ENCODE assay signal across 12 cellular contexts in the genomic region with DNA sequence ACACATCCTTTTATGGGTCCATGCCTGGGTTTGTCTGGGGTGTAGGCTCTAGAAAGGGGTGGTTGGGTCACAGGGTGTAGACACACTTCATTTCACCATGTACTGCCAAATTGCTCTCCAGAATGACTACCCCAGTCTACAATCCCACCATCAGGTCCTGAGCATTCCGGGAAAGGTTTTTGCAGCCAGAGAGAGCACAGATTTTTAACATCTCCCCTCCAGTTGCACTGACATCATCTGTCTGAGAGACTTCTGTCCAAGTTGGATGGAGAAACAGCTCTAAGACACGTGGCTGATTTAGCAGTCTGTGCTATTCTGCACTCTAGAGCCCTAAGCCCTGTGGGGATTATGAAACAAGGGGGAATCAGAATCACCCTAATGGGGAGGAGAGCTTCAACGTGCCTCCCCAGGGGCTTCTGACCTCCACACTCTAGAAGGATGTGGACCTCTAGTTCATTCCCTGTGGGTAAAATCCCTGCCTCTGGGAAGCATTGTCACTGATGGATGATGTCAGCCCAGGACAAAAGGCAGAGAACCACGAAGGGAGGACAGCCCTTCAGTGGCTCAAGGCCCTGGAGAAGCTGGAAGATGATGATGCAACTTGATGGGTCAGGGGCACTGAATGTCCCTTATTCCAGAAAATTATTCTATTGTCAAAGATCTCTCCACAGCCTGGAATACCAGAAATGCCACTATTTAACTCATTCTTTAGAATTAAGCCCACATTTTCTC.
DNase-seq lines count a peak whose midpoint lies in the region; ATAC-seq and TF ChIP-seq lines count a peak whose summit lies in the region.
"Had no signal": no experiment of that assay in that cellular context is flagged by ENCODE, and none has a peak within 500 bp of the region (broad histone marks: within the 10 kb centered on the region; RNA-seq: fewer than 3 reads in every experiment).

No MANE protein-coding gene starts in this region.

- H3K4me3 ChIP-seq in AG10803 (ENCODE audit: low read length) = no peak overlapping the region
- H3K4me3 ChIP-seq in OCI-LY3 (ENCODE audit: low read length) = no peak overlapping the region
- no peak overlapping the region for H3K4me3 ChIP-seq in fibroblast of pulmonary artery (replicated peaks; ENCODE audit: low read depth, low read length)
- H3K4me3 ChIP-seq in osteoblast (ENCODE audit: insufficient read depth, low read length) = no peak overlapping the region

- H2AFZ ChIP-seq in OCI-LY3 (ENCODE audit: low read depth, low read length) (no peak overlapping the region), osteoblast (ENCODE audit: low read length) (peak overlapping the region; percentile 30)

- H3K4me1 ChIP-seq in OCI-LY3 (ENCODE audit: low read length) (peaks cover 46% of the 10 kb centered on the region), osteoblast (ENCODE audit: insufficient read depth, low read length) (peaks cover 68% of the 10 kb centered on the region)

- no peak overlapping the region for H3K9ac ChIP-seq in OCI-LY3 (ENCODE audit: low read length)

- peak; percentile 93 for DNase-seq in AG10803 (ENCODE audit: low read depth)
- peak; percentile 86 for DNase-seq in fibroblast of pulmonary artery (ENCODE audit: low read depth)
- DNase-seq in osteoblast (ENCODE audit: insufficient read length, low spot score, missing footprints) = peak; percentile 69
- DNase-seq in globus pallidus (ENCODE audit: low spot score) = no peak
- no peak for DNase-seq in NCI-H146 (lab: John Stamatoyannopoulos, UW)
- DNase-seq in T-helper 2 cell = no peak
- DNase-seq: amniotic stem cell, GDM1, NCI-H446 had no signal

- H3K27me3 ChIP-seq in OCI-LY3 (ENCODE audit: low read depth, low read length) (no peaks in the 10 kb centered on the region), osteoblast (ENCODE audit: insufficient read depth, low read length) (no peaks in the 10 kb centered on the region)

- no peaks in the 10 kb centered on the region for H3K9me3 ChIP-seq in OCI-LY3 (ENCODE audit: insufficient read depth, low read length)
- H3K9me3 ChIP-seq in osteoblast (ENCODE audit: low read depth, low read length) = no peaks in the 10 kb centered on the region

- no peak overlapping the region for H3K4me2 ChIP-seq in OCI-LY3 (ENCODE audit: low read length)
- peak overlapping the region; percentile 53 for H3K4me2 ChIP-seq in osteoblast (ENCODE audit: insufficient read depth, low read length)

- H4K20me1 ChIP-seq in OCI-LY3 (ENCODE audit: insufficient read depth, low read length) (no peaks in the 10 kb centered on the region), osteoblast (ENCODE audit: insufficient read depth, low read length) (no peaks in the 10 kb centered on the region)

- no peak for TF ChIP-seq CTCF in AG10803 (conservative IDR thresholded peaks at IDR 0.05; ENCODE audit: low read length)
- no peak for TF ChIP-seq CTCF in OCI-LY3 (IDR thresholded peaks at IDR 0.05; ENCODE audit: low read depth, low read length)
- TF ChIP-seq CTCF in fibroblast of pulmonary artery (IDR thresholded peaks at IDR 0.05; ENCODE audit: low read length, missing control alignments) = no peak
- TF ChIP-seq CTCF in osteoblast (IDR thresholded peaks at IDR 0.05; ENCODE audit: extremely low read depth, low read depth, low read length) = no peak

- no peaks in the 10 kb centered on the region for H3K79me2 ChIP-seq in OCI-LY3 (ENCODE audit: low read length)
- H3K79me2 ChIP-seq in osteoblast (ENCODE audit: insufficient read depth, low read length) = no peaks in the 10 kb centered on the region

- ATAC-seq in GM21528 (IDR thresholded peaks at IDR 0.05; ENCODE audit: low FRiP score, unreplicated experiment) = no peak

- H3K36me3 ChIP-seq in OCI-LY3 (replicated peaks; ENCODE audit: low read depth, low read length) (no peaks in the 10 kb centered on the region), osteoblast (ENCODE audit: insufficient read depth, low read length) (no peaks in the 10 kb centered on the region)

- H3K27ac ChIP-seq in OCI-LY3 (ENCODE audit: low read length) (peak overlapping the region; percentile 26; the same call in 1 of the 2 replicates), osteoblast (ENCODE audit: low read depth, low read length) (peak overlapping the region; percentile 94)
- H3K27ac ChIP-seq: C4-2B had no signal

Comparison
In these comparisons a context has a peak if more than half of its experiments do, and no peak if none do; other contexts are left out.
1. DNase-seq: peak in AG10803 (single experiment), fibroblast of pulmonary artery (single experiment) and osteoblast (single experiment); none in globus pallidus (single experiment), NCI-H146 (single experiment) and T-helper 2 cell (0 of 5).